Comparison of ENCODE assay signal across 18 cellular contexts in the genomic region with DNA sequence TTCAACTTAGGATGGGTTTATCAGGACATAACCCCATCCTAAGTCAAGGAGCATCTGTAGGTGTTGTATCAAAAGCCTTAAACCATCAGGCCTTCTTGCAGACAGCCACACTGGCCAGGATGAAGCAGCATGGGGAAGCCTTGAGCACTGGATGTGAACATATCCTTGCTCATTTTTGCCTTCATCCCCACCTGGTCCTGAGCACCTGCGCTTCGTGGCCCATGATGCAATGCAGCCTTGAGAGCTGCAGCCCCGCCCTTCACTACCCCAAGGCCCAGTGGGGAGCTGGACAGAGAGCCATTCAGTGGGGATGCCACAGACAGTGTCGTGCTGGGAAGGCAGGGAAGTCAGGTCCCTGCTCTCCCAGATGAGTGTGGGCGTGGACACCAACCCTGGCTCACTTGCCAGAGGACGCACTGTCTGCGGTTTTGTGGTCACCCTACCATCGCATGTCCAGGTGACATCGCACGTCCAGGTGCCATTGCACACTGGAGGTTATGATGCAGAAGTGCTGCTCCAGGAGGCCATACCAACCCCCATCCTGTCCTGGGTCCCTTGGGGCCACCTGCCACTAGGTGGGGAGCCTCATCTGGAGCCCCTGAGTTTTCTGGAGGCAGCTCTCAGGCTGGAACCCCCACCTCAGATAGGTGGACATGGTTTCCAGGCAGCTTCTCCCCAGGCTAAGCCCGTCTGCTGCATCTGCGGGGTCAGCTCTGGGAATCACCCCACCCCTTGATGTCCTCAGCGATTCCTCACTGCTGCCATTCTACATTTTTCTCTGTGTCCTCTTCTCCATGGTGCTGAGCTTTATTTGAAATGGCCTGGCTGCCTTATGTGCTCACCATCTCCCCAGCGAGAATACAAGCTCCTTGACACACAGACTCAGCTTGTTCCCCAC. TPM values are rescaled to one million over a fixed set of nuclear protein-coding genes. Genes with fewer than 3 reads are reported as not detected.
A peak's percentile ranks its signal among the peaks of the same experiment; 100 is the strongest.
DNase-seq lines count a peak whose midpoint lies in the region; ATAC-seq, FAIRE-seq and TF ChIP-seq lines count a peak whose summit lies in the region.
"Had no signal": no experiment of that assay in that cellular context is flagged by ENCODE, and none has a peak within 500 bp of the region (broad histone marks: within the 10 kb centered on the region; RNA-seq: fewer than 3 reads in every experiment).

No MANE protein-coding gene starts in this region.

- no peak overlapping the region for H3K9ac ChIP-seq in BLaER1 treated with 17β-estradiol and CSF1 and Interleukin-3, amounts not matched to agents 10 nM and 100 nM
- no peak overlapping the region for H3K9ac ChIP-seq in H1 (replicated peaks in 1 of 4; ENCODE audit: extremely low read depth in 1 of 4, low read depth in 3 of 4, low read length in 3 of 4)
- no peak overlapping the region for H3K9ac ChIP-seq in trophoblast cell (ENCODE audit: low read length)

- H2BK12ac ChIP-seq in H1 (ENCODE audit: low read depth, low read length) (peak overlapping the region; percentile 68; the same call in 1 of the 2 replicates), trophoblast cell (ENCODE audit: low read length) (no peak overlapping the region)

- no peak for TF ChIP-seq POLR2A in H1 (IDR thresholded peaks at IDR 0.05; ENCODE audit: control extremely low read depth in 1 of 2, low read depth in 2 of 2, low read length in 2 of 2)

- no peaks in the 10 kb centered on the region for H3K36me3 ChIP-seq in BLaER1 treated with 17β-estradiol and CSF1 and Interleukin-3, amounts not matched to agents 10 nM and 100 nM
- no peaks in the 10 kb centered on the region; the same call in 1 of the 2 replicates for H3K36me3 ChIP-seq in WERI-Rb-1
- no peaks in the 10 kb centered on the region for H3K36me3 ChIP-seq in H1 (ENCODE audit: control insufficient read depth in 2 of 4, insufficient read depth in 4 of 4, low read length in 3 of 4)
- H3K36me3 ChIP-seq in trophoblast cell (ENCODE audit: control insufficient read depth in 1 of 2, insufficient read depth in 2 of 2, low read length in 2 of 2) = no peaks in the 10 kb centered on the region

- H3K14ac ChIP-seq in H1 (ENCODE audit: insufficient read length) (no peak overlapping the region), trophoblast cell (ENCODE audit: low read length) (no peak overlapping the region)

- no peak overlapping the region for H3K27ac ChIP-seq in BLaER1 treated with 17β-estradiol and CSF1 and Interleukin-3, amounts not matched to agents 10 nM and 100 nM
- H3K27ac ChIP-seq in WERI-Rb-1 (peak overlapping the region; percentile 85), H1 (ENCODE audit: low read depth, low read length) (no peak overlapping the region), trophoblast cell (ENCODE audit: low read depth, low read length) (no peak overlapping the region)

- no peak overlapping the region for H3K18ac ChIP-seq in H1 (ENCODE audit: extremely low read depth, low read length)
- no peak overlapping the region for H3K18ac ChIP-seq in trophoblast cell (ENCODE audit: low read length)

- DNase-seq in WERI-Rb-1 (no peak), H1 (ENCODE audit: low read depth in 1 of 2, low spot score in 2 of 2) (no peak), trophoblast cell (no peak), SKM-1 treated with dmso at 0.1 percent for 144 hours (lab: John Stamatoyannopoulos, UW; ENCODE audit: unreplicated experiment) (no peak), 8988T (no peak)
- no peak for DNase-seq in stimulated activated CD4-positive, alpha-beta T cell treated with anti-CD3 and anti-CD28 coated beads, Interleukin-2, amount 100 ng/mL, for 24 hours
- DNase-seq: Caco-2; CD8-positive, alpha-beta T cell; GF-D8; H9 had no signal

- no peak overlapping the region for H3K4me3 ChIP-seq in BLaER1 treated with 17β-estradiol and CSF1 and Interleukin-3, amounts not matched to agents 10 nM and 100 nM
- no peak overlapping the region for H3K4me3 ChIP-seq in WERI-Rb-1 (ENCODE audit: low read depth, low read length)
- H3K4me3 ChIP-seq in H1 (ENCODE audit: extremely low read depth in 1 of 4, insufficient read depth in 2 of 4, low read depth in 3 of 4, low read length in 4 of 4) = no peak overlapping the region
- peak overlapping the region; percentile 6 for H3K4me3 ChIP-seq in trophoblast cell (ENCODE audit: low read depth, low read length)
- H3K4me3 ChIP-seq: GM23338 had no signal

- H3K4me1 ChIP-seq in BLaER1 treated with 17β-estradiol and CSF1 and Interleukin-3, amounts not matched to agents 10 nM and 100 nM = peaks cover 42 to 96% (median 92%) of the 10 kb centered on the region in 10 experiments
- H3K4me1 ChIP-seq in H1 (replicated peaks in 1 of 4; ENCODE audit: control insufficient read depth in 3 of 4, insufficient read depth in 4 of 4, low read length in 3 of 4) (peaks cover 2 to 11% (median 7%) of the 10 kb centered on the region in 4 experiments), trophoblast cell (ENCODE audit: control insufficient read depth in 1 of 2, insufficient read depth in 2 of 2, low read length in 2 of 2) (no peaks in the 10 kb centered on the region)
- H3K4me1 ChIP-seq: Caco-2 had no signal

- H2BK15ac ChIP-seq in H1 (ENCODE audit: low read length) = no peak overlapping the region

- H3K23ac ChIP-seq in H1 (ENCODE audit: insufficient read length) = no peak overlapping the region
- H3K23ac ChIP-seq in trophoblast cell (ENCODE audit: low read length) = peak overlapping the region; percentile 24

- TF ChIP-seq CTCF in WERI-Rb-1 (IDR thresholded peaks at IDR 0.05; ENCODE audit: low read depth, low read length) (no peak), H1 (IDR thresholded peaks at IDR 0.05; ENCODE audit: control extremely low read depth in 1 of 3, insufficient read depth in 1 of 3, low read depth in 1 of 3, low read length in 3 of 3) (no peak)

- H2AFZ ChIP-seq in H1 (ENCODE audit: low read length) (no peak overlapping the region), trophoblast cell (ENCODE audit: insufficient read depth, low read length, poor library complexity) (no peak overlapping the region)
- H2AFZ ChIP-seq: GM23338 had no signal

- H3K4ac ChIP-seq in H1 (replicated peaks; ENCODE audit: insufficient read length, low read depth, low read length) = no peak overlapping the region
- H3K4ac ChIP-seq in trophoblast cell (ENCODE audit: low read depth, low read length) = no peak overlapping the region

- no peak overlapping the region for H2BK5ac ChIP-seq in H1 (ENCODE audit: low read depth, low read length)
- H2BK5ac ChIP-seq in trophoblast cell (ENCODE audit: low read depth, low read length, poor library complexity) = no peak overlapping the region

- H2AK5ac ChIP-seq in H1 (ENCODE audit: low read depth, low read length) = no peak overlapping the region
- no peak overlapping the region for H2AK5ac ChIP-seq in trophoblast cell (ENCODE audit: low read length)

- no peak for ATAC-seq in GM21619 (IDR thresholded peaks at IDR 0.05; ENCODE audit: unreplicated experiment)
- ATAC-seq: CD8-positive, alpha-beta T cell; GM23338 had no signal

- WGBS in H1 (ENCODE audit: extremely low coverage in 1 of 2, insufficient coverage in 1 of 2, insufficient read length in 1 of 2, insufficient replicate concordance in 2 of 2, low coverage in 1 of 2, low lambda C conversion rate in 2 of 2, missing lambda C conversion rate in 1 of 2), 2 experiments = 95% methylated on average over 13 of the region's 14 CpGs; no CpG with 5 or more reads in 1 of the 2 experiments
- no CpG with 5 or more reads among the region's 14 CpGs for WGBS in trophoblast cell (ENCODE audit: extremely low coverage, insufficient coverage, insufficient read length)

- TF ChIP-seq RAD21 in H1 (IDR thresholded peaks at IDR 0.05 in 1 of 2, conservative IDR thresholded peaks at IDR 0.05 in 1 of 2; ENCODE audit: low read depth in 2 of 2, low read length in 2 of 2) = no peak

- CTCF ChIA-PET in H1 (lab: Charles Lee; ENCODE audit: partially characterized antibody) = interaction anchor here (1.0 to 1.4 kb wide), 5 partner anchors 10 to 125 kb away, joined by 3 to 4 read pairs (median 3); no protein-coding TSS in a partner anchor

- H4K5ac ChIP-seq in H1 (ENCODE audit: insufficient read length, low read depth, low read length) = no peak overlapping the region

- no peak overlapping the region for H3K56ac ChIP-seq in H1 (replicated peaks; ENCODE audit: insufficient read length, low read depth, low read length)

- no peak overlapping the region for H4K91ac ChIP-seq in H1 (replicated peaks; ENCODE audit: insufficient read length, low read length)
- no peak overlapping the region for H4K91ac ChIP-seq in trophoblast cell (ENCODE audit: low read depth, low read length)

- no peaks in the 10 kb centered on the region for H3K79me2 ChIP-seq in H1 (ENCODE audit: control insufficient read depth in 1 of 2, insufficient read depth in 2 of 2, low read length in 2 of 2)
- H3K79me2 ChIP-seq in trophoblast cell (ENCODE audit: control insufficient read depth, insufficient read depth, low read length, poor library complexity) = no peaks in the 10 kb centered on the region

- H3K9me3 ChIP-seq in BLaER1 treated with 17β-estradiol and CSF1 and Interleukin-3, amounts not matched to agents 10 nM and 100 nM (replicated peaks in 1 of 11) = no peaks in the 10 kb centered on the region
- H3K9me3 ChIP-seq in WERI-Rb-1 (ENCODE audit: severe bottlenecking) (no peaks in the 10 kb centered on the region), H1 (ENCODE audit: insufficient read depth in 2 of 2, low read depth in 1 of 2, low read length in 1 of 2) (no peaks in the 10 kb centered on the region), trophoblast cell (ENCODE audit: insufficient read depth, low read depth, low read length) (peaks cover 5% of the 10 kb centered on the region)
- H3K9me3 ChIP-seq: Caco-2 had no signal

- H2BK120ac ChIP-seq in H1 (replicated peaks; ENCODE audit: low read depth, low read length) (no peak overlapping the region), trophoblast cell (ENCODE audit: insufficient read depth, low read length, poor library complexity) (no peak overlapping the region)

- FAIRE-seq in H1 (lab: Jason Lieb, UNC) = no peak
- FAIRE-seq: A204.1, GM18507 had no signal

- POLR2A ChIA-PET in H1 (lab: Charles Lee; ENCODE audit: partially characterized antibody) = no interaction called here

- H2BK20ac ChIP-seq in H1 (ENCODE audit: low read length) = no peak overlapping the region

- no peaks in the 10 kb centered on the region for H3K79me1 ChIP-seq in H1 (ENCODE audit: low read depth, low read length)
- H3K79me1 ChIP-seq in trophoblast cell (ENCODE audit: low read length) = no peaks in the 10 kb centered on the region

- H4K8ac ChIP-seq in H1 (ENCODE audit: extremely low read depth, insufficient read depth, low read length) (no peak overlapping the region; the same call in 1 of the 2 replicates), trophoblast cell (ENCODE audit: low read depth, low read length) (no peak overlapping the region)

- no peak overlapping the region for H4K12ac ChIP-seq in trophoblast cell (ENCODE audit: low read depth, low read length)

- peak overlapping the region in 8 of 11 experiments; percentile 62 to 86 (median 80); a peak in 14 of 22 replicates for H3K4me2 ChIP-seq in BLaER1 treated with 17β-estradiol and CSF1 and Interleukin-3, amounts not matched to agents 10 nM and 100 nM
- H3K4me2 ChIP-seq in H1 (ENCODE audit: insufficient read depth in 1 of 2, low read depth in 2 of 2, low read length in 2 of 2) (no peak overlapping the region), trophoblast cell (ENCODE audit: low read length) (no peak overlapping the region)
- H3K4me2 ChIP-seq: GM23338 had no signal

- H4K20me1 ChIP-seq in BLaER1 treated with 17β-estradiol and CSF1 and Interleukin-3, amounts not matched to agents 10 nM and 100 nM = peaks cover 0 to 97% (median 0%) of the 10 kb centered on the region in 11 experiments; a peak in 7 of 22 replicates
- H4K20me1 ChIP-seq in H1 (replicated peaks in 1 of 2; ENCODE audit: control insufficient read depth in 1 of 2, insufficient read depth in 2 of 2, low read length in 2 of 2) = peaks cover 2 to 8% of the 10 kb centered on the region in 2 experiments

- H3K23me2 ChIP-seq in H1 (ENCODE audit: low read depth, low read length) = no peaks in the 10 kb centered on the region; the same call in 1 of the 2 replicates

- TF ChIP-seq EP300 in H1 (IDR thresholded peaks at IDR 0.05; ENCODE audit: borderline replicate concordance in 1 of 2, low read depth in 2 of 2, low read length in 2 of 2) = no peak

- no peaks in the 10 kb centered on the region for H3K27me3 ChIP-seq in BLaER1 treated with 17β-estradiol and CSF1 and Interleukin-3, amounts not matched to agents 10 nM and 100 nM
- H3K27me3 ChIP-seq in WERI-Rb-1 (ENCODE audit: insufficient read depth, low read depth, severe bottlenecking) (no peaks in the 10 kb centered on the region), H1 (replicated peaks in 1 of 4; ENCODE audit: control insufficient read depth in 3 of 4, extremely low read depth in 1 of 4, insufficient read depth in 3 of 4, low read length in 3 of 4) (no peaks in the 10 kb centered on the region; a peak in 3 of 7 replicates), trophoblast cell (ENCODE audit: insufficient read depth, low read length) (no peaks in the 10 kb centered on the region)

RNA-seq across cellular contexts. Expression of a gene that starts 14.4 kb away (rescaled TPM):
- 9.6 and 9.7 TPM in 2 replicates for total RNA-seq in H1 (2021; fragmentation: NEBNext Ultra II Directional; extraction: Animal tissue kit (Norgen Biotek cat#: 25700))
- polyA plus RNA-seq in H1 (2011; rRNA removed) = 6.6 and 6.9 TPM in 2 replicates
- 7.7 TPM for polyA plus RNA-seq in H1 (2011; cell fraction: cytosol; rRNA removed)
- 7.4 TPM for polyA plus RNA-seq in H1 (2011; cell fraction: nucleus; rRNA removed)
- 5.7 to 7.8 TPM (median 6.8 TPM) in 4 replicates for polyA plus RNA-seq in H1 (2012, experiment 1 of 2)
- polyA plus RNA-seq in H1 (2012, experiment 2 of 2) = 4.4 TPM
- 5.3 TPM for polyA plus RNA-seq in H1 (2013, experiment 1 of 2)
- polyA plus RNA-seq in H1 (2013, experiment 2 of 2) = 5.5 TPM
- polyA minus RNA-seq in H1 (2011; rRNA and poly(A)+ RNA removed) = 6.4 and 7.5 TPM in 2 replicates
- polyA minus RNA-seq in H1 (2011; cell fraction: cytosol; rRNA and poly(A)+ RNA removed) = 5.6 TPM
- polyA minus RNA-seq in H1 (2011; cell fraction: nucleus; rRNA and poly(A)+ RNA removed) = 4.3 TPM
- 0.89 and 1.0 TPM in 2 replicates for polyA plus RNA-seq in trophoblast cell (2013)
- total RNA-seq: CD8-positive, alpha-beta T cell had no signal

RNA-seq across cellular contexts. Expression of a gene that starts 57.1 kb away (rescaled TPM):
- total RNA-seq in H1 (2021; fragmentation: NEBNext Ultra II Directional; extraction: Animal tissue kit (Norgen Biotek cat#: 25700)) = 0.84 TPM in 1 of 2 replicates, not detected in the other
- 0.28 and 0.30 TPM in 2 replicates for polyA plus RNA-seq in H1 (2011; rRNA removed)
- 0.28 TPM for polyA plus RNA-seq in H1 (2011; cell fraction: cytosol; rRNA removed)
- polyA plus RNA-seq in H1 (2011; cell fraction: nucleus; rRNA removed) = 0.33 TPM
- 0.24 to 0.43 TPM (median 0.28 TPM) in 3 of 4 replicates, not detected in the other for polyA plus RNA-seq in H1 (2012, experiment 1 of 2)
- polyA plus RNA-seq in H1 (2012, experiment 2 of 2) = 0.22 TPM
- 0.10 TPM for polyA plus RNA-seq in H1 (2013, experiment 1 of 2)
- 0.13 TPM for polyA plus RNA-seq in H1 (2013, experiment 2 of 2)
- 0.13 and 0.39 TPM in 2 replicates for polyA minus RNA-seq in H1 (2011; rRNA and poly(A)+ RNA removed)
- not detected for polyA minus RNA-seq in H1 (2011; cell fraction: cytosol; rRNA and poly(A)+ RNA removed)
- polyA minus RNA-seq in H1 (2011; cell fraction: nucleus; rRNA and poly(A)+ RNA removed) = not detected
- polyA plus RNA-seq in trophoblast cell (2013) = 0.07 and 0.16 TPM in 2 replicates
- total RNA-seq: B cell, GM23338, H9, HT-29 had no signal
- polyA plus RNA-seq: CD14-positive monocyte had no signal

Comparison
In these comparisons a context has a peak if more than half of its experiments do, and no peak if none do; other contexts are left out.
1. H3K4me2 ChIP-seq: peak in BLaER1 treated with 17β-estradiol and CSF1 and Interleukin-3, amounts not matched to agents 10 nM and 100 nM (8 of 11); none in H1 (0 of 2) and trophoblast cell (single experiment).